Comparison of ENCODE assay signal across 1 cellular context in the genomic region with DNA sequence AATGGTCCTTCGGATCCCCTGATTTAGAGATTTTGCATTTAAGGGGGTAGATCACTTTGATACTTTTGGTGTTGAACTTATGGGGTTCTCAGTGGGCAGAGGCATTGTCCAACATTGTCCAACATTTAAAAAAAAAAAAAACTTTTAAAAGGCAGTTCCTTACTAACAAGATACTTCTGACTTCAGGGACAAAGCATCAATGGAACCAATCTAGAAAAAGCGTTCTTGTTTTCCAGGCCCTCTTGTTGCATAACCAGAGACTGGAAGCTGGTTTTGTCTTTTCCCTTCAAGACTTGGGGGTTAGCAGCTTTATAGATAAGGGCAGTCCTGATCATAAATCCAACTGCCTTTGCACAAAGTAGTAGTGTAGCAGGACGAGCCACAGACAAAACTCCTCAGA.
TF ChIP-seq lines count a peak whose summit lies in the region.

No MANE protein-coding gene starts in this region.

TF ChIP-seq in K562, 482 proteins besides CTCF, POLR2A, EP300 and RAD21 (continued from another document):
- TF ChIP-seq, protein P1, sequence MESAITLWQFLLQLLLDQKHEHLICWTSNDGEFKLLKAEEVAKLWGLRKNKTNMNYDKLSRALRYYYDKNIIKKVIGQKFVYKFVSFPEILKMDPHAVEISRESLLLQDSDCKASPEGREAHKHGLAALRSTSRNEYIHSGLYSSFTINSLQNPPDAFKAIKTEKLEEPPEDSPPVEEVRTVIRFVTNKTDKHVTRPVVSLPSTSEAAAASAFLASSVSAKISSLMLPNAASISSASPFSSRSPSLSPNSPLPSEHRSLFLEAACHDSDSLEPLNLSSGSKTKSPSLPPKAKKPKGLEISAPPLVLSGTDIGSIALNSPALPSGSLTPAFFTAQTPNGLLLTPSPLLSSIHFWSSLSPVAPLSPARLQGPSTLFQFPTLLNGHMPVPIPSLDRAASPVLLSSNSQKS (CRISPR knock-in tag; IDR thresholded peaks at IDR 0.05) = no peak
- TF ChIP-seq KHSRP (IDR thresholded peaks at IDR 0.05) = no peak
- no peak for TF ChIP-seq HMG20A (CRISPR knock-in tag; conservative IDR thresholded peaks at IDR 0.05)
- TF ChIP-seq CEBPB (tag; IDR thresholded peaks at IDR 0.05) = peak; percentile 35; the same call in 1 of the 2 replicates
- TF ChIP-seq HNRNPK (IDR thresholded peaks at IDR 0.05; ENCODE audit: low read depth, low read length, poor library complexity, severe bottlenecking) = no peak
- TF ChIP-seq ZNF384 (IDR thresholded peaks at IDR 0.05; ENCODE audit: low read depth, low read length) = no peak
- no peak for TF ChIP-seq COPS2 (conservative IDR thresholded peaks at IDR 0.05)
- TF ChIP-seq EZH2 (IDR thresholded peaks at IDR 0.05; ENCODE audit: borderline replicate concordance, low read depth, low read length) = no peak
- no peak for TF ChIP-seq HDAC6 (IDR thresholded peaks at IDR 0.05; ENCODE audit: low read depth, low read length)
- TF ChIP-seq, protein P2, sequence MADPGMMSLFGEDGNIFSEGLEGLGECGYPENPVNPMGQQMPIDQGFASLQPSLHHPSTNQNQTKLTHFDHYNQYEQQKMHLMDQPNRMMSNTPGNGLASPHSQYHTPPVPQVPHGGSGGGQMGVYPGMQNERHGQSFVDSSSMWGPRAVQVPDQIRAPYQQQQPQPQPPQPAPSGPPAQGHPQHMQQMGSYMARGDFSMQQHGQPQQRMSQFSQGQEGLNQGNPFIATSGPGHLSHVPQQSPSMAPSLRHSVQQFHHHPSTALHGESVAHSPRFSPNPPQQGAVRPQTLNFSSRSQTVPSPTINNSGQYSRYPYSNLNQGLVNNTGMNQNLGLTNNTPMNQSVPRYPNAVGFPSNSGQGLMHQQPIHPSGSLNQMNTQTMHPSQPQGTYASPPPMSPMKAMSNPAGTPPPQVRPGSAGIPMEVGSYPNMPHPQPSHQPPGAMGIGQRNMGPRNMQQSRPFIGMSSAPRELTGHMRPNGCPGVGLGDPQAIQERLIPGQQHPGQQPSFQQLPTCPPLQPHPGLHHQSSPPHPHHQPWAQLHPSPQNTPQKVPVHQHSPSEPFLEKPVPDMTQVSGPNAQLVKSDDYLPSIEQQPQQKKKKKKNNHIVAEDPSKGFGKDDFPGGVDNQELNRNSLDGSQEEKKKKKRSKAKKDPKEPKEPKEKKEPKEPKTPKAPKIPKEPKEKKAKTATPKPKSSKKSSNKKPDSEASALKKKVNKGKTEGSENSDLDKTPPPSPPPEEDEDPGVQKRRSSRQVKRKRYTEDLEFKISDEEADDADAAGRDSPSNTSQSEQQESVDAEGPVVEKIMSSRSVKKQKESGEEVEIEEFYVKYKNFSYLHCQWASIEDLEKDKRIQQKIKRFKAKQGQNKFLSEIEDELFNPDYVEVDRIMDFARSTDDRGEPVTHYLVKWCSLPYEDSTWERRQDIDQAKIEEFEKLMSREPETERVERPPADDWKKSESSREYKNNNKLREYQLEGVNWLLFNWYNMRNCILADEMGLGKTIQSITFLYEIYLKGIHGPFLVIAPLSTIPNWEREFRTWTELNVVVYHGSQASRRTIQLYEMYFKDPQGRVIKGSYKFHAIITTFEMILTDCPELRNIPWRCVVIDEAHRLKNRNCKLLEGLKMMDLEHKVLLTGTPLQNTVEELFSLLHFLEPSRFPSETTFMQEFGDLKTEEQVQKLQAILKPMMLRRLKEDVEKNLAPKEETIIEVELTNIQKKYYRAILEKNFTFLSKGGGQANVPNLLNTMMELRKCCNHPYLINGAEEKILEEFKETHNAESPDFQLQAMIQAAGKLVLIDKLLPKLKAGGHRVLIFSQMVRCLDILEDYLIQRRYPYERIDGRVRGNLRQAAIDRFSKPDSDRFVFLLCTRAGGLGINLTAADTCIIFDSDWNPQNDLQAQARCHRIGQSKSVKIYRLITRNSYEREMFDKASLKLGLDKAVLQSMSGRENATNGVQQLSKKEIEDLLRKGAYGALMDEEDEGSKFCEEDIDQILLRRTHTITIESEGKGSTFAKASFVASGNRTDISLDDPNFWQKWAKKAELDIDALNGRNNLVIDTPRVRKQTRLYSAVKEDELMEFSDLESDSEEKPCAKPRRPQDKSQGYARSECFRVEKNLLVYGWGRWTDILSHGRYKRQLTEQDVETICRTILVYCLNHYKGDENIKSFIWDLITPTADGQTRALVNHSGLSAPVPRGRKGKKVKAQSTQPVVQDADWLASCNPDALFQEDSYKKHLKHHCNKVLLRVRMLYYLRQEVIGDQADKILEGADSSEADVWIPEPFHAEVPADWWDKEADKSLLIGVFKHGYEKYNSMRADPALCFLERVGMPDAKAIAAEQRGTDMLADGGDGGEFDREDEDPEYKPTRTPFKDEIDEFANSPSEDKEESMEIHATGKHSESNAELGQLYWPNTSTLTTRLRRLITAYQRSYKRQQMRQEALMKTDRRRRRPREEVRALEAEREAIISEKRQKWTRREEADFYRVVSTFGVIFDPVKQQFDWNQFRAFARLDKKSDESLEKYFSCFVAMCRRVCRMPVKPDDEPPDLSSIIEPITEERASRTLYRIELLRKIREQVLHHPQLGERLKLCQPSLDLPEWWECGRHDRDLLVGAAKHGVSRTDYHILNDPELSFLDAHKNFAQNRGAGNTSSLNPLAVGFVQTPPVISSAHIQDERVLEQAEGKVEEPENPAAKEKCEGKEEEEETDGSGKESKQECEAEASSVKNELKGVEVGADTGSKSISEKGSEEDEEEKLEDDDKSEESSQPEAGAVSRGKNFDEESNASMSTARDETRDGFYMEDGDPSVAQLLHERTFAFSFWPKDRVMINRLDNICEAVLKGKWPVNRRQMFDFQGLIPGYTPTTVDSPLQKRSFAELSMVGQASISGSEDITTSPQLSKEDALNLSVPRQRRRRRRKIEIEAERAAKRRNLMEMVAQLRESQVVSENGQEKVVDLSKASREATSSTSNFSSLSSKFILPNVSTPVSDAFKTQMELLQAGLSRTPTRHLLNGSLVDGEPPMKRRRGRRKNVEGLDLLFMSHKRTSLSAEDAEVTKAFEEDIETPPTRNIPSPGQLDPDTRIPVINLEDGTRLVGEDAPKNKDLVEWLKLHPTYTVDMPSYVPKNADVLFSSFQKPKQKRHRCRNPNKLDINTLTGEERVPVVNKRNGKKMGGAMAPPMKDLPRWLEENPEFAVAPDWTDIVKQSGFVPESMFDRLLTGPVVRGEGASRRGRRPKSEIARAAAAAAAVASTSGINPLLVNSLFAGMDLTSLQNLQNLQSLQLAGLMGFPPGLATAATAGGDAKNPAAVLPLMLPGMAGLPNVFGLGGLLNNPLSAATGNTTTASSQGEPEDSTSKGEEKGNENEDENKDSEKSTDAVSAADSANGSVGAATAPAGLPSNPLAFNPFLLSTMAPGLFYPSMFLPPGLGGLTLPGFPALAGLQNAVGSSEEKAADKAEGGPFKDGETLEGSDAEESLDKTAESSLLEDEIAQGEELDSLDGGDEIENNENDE (IDR thresholded peaks at IDR 0.05; ENCODE audit: low read depth, low read length) = no peak
- no peak for TF ChIP-seq PBX2 (CRISPR knock-in tag; IDR thresholded peaks at IDR 0.05; ENCODE audit: low read depth)
- 0 out of 2 replicates have a peak, but pooled peaks have one; percentile 32 for TF ChIP-seq PBX2 (tag; conservative IDR thresholded peaks at IDR 0.05; ENCODE audit: low read depth)
- TF ChIP-seq SMARCA4 (IDR thresholded peaks at IDR 0.05) = no peak
- no peak for TF ChIP-seq MNT (conservative IDR thresholded peaks at IDR 0.05)
